ENCODE assay signal across 7 cellular contexts in the genomic region with DNA sequence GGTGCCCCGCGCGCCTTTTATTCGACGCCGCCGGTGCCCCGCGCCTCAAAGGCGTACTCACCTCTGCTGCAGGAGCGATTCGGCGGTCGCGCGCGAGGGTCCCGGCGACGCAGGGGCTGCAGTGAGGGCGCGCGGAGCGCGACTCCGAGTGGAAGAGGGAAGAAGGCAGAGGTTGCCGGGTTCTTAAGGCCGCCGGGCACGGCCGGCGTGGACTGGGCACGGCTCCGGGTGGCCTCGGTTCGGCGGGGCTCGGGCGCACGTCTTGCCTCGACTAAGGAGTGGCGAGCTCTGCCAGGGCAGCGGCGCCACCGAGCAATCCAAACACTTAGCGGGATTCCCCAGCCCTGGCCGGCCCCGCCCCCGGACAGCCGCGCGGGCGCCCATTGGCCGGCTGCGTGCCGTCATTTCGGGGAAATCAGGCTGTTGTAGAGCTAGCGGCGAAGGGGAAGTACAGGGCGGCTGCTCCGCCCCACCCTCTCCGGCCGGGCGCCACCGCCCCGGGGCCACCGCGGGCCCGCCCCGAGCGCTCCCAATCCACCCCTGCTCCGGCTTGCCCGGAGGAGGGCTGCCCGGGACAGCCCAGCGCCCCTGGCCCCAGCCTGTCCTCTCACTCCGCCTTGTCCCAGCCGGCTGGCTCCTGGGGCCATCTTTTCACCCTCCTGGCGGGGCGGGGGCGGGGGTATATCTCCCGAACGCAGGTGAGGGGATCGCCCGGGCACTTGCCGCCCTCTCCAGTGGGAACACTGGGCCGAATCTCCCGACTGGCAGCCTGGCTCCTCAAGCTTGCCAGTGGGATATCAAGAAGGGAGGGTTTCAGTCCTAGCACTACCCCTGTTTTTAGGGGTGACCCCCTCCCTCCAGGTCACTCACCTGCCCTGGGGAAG. TPM values are rescaled to one million over a fixed set of nuclear protein-coding genes. Genes with fewer than 3 reads are reported as not detected.
DNase-seq lines count a peak whose midpoint lies in the region; ATAC-seq, FAIRE-seq and TF ChIP-seq lines count a peak whose summit lies in the region.

A gene with protein sequence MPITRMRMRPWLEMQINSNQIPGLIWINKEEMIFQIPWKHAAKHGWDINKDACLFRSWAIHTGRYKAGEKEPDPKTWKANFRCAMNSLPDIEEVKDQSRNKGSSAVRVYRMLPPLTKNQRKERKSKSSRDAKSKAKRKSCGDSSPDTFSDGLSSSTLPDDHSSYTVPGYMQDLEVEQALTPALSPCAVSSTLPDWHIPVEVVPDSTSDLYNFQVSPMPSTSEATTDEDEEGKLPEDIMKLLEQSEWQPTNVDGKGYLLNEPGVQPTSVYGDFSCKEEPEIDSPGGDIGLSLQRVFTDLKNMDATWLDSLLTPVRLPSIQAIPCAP (minus strand): TSS at position 290 of the 884 bp plus-strand sequence. CDS start 1,295 bp downstream, outside the sequence.

- peak within 1 kb of the TSS; percentile 88 for H3K27ac ChIP-seq in astrocyte (ENCODE audit: low read depth, low read length)

- H3K36me3 Mint-ChIP-seq in astrocyte (ENCODE audit: low read depth, unreplicated experiment) = peaks cover 25% of the 10 kb centered on the region

- no peak for FAIRE-seq in astrocyte (lab: Jason Lieb, UNC)

- peak within 1 kb of the TSS; percentile 72 for H3K4me3 ChIP-seq in astrocyte (ENCODE audit: insufficient read depth, low read depth, low read length)

- H3K27ac Mint-ChIP-seq in astrocyte (ENCODE audit: unreplicated experiment) = peak within 1 kb of the TSS; percentile 77

- peak within 1 kb of the TSS; percentile 90 for H3K4me2 ChIP-seq in astrocyte (ENCODE audit: low read length)

- peak within 1 kb of the TSS; percentile 92 for H3K9ac ChIP-seq in astrocyte (ENCODE audit: low read length)

- peaks cover 30% of the 10 kb centered on the region for H3K4me1 Mint-ChIP-seq in astrocyte (ENCODE audit: low read depth, unreplicated experiment)

- no peaks in the 10 kb centered on the region for H3K9me3 Mint-ChIP-seq in astrocyte (ENCODE audit: unreplicated experiment)

- peaks cover 11% of the 10 kb centered on the region for H3K36me3 ChIP-seq in astrocyte (ENCODE audit: insufficient read depth, low read length)

- peak within 1 kb of the TSS; percentile 92 for H3K4me3 Mint-ChIP-seq in astrocyte (ENCODE audit: unreplicated experiment)

- peaks cover 2% of the 10 kb centered on the region for H3K27me3 Mint-ChIP-seq in astrocyte (ENCODE audit: low read depth, unreplicated experiment)

- H4K20me1 ChIP-seq in astrocyte (ENCODE audit: insufficient read depth, low read length) = peaks cover 43% of the 10 kb centered on the region

- peak within 1 kb of the TSS; percentile 78 for H2AFZ ChIP-seq in astrocyte (ENCODE audit: low read depth, low read length)

- no peaks in the 10 kb centered on the region for H3K27me3 ChIP-seq in astrocyte (ENCODE audit: insufficient read depth, low read length)

- H3K79me2 ChIP-seq in astrocyte (ENCODE audit: insufficient read depth, low read length) = peaks cover 33% of the 10 kb centered on the region

- no peak for TF ChIP-seq CTCF in astrocyte (IDR thresholded peaks at IDR 0.05; ENCODE audit: insufficient read depth, low read depth, low read length)

- ATAC-seq in GM18508 (IDR thresholded peaks at IDR 0.05; ENCODE audit: insufficient read depth, unreplicated experiment) (peak; percentile 65), HG02973 (IDR thresholded peaks at IDR 0.05; ENCODE audit: unreplicated experiment) (peak; percentile 73)

- DNase-seq in NCI-H2029 treated with DMSO at 0.1 percent for 48 hours (lab: John Stamatoyannopoulos, UW) = peak; percentile 44
- DNase-seq in T-helper 22 cell (ENCODE audit: low read depth) = peak; percentile 96
- DNase-seq in astrocyte (ENCODE audit: low read depth) = peak; percentile 88
- DNase-seq in hepatic stellate cell (ENCODE audit: low spot score) = peak; percentile 98
- DNase-seq in retina = peak; percentile 94

- peaks cover 15% of the 10 kb centered on the region for H3K4me1 ChIP-seq in astrocyte (ENCODE audit: insufficient read depth, low read length)

- no peaks in the 10 kb centered on the region for H3K9me3 ChIP-seq in astrocyte (ENCODE audit: insufficient read depth, low read depth, low read length)

RNA-seq across cellular contexts. Expression of the gene that starts here (rescaled TPM):
- 39.7 and 42.5 TPM in 2 replicates for total RNA-seq in astrocyte

Comparison
In these comparisons a context has a peak if more than half of its experiments do, and no peak if none do; other contexts are left out.
1. Peak in every context shown above with its lines: DNase-seq, ATAC-seq, H3K4me3 ChIP-seq and H3K27ac ChIP-seq.
2. DNase-seq: peak in every context shown above with its lines; median percentile 98 in hepatic stellate cell; 96 in T-helper 22 cell; 94 in retina; 88 in astrocyte; 44 in NCI-H2029 treated with DMSO at 0.1 percent for 48 hours.